In the genomic region with DNA sequence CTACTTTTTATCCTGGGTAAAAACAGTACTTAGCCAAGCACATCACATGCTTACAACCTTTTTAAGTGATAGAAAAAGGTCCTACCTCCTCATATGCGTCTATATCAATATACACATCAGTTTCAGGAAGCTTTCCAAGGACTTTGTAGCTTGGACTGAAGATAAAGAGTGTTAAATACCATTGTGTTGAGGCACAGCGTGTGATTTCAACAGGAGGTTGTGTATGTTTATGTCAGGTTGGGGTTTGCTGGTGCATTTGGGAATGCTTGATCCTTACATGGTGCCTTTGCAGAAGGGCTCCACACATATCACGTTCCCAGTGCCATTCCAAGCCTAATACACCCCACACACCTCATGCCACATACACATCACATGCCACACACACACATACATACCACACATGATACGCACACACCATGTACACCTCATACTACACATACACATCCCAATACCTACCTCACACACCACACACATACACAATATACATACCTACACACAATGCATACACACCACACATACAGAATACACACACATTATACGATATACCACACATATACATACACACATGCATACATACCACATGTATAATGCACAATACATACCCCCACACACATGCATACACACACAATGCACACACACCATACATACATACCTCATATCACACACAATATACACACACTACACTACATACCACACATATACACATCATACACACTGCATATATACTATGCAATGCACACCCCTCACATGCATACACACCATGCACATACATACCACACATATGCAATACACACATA, we compare ENCODE assay signal across 1 cellular context.
TF ChIP-seq lines count a peak whose summit lies in the region.

No MANE protein-coding gene starts in this region.

TF ChIP-seq in HepG2, 621 proteins besides CTCF, POLR2A, EP300 and RAD21 (continues in another document):
- TF ChIP-seq ZNF788 (CRISPR knock-in tag; IDR thresholded peaks at IDR 0.05; ENCODE audit: borderline replicate concordance): no peak
- no peak for TF ChIP-seq ZNF337 (CRISPR knock-in tag; IDR thresholded peaks at IDR 0.05; ENCODE audit: borderline replicate concordance, low read depth)
- TF ChIP-seq MTF1 (CRISPR knock-in tag; IDR thresholded peaks at IDR 0.05): no peak
- no peak for TF ChIP-seq ZNF460 (CRISPR knock-in tag; IDR thresholded peaks at IDR 0.05; ENCODE audit: borderline replicate concordance)
- TF ChIP-seq DNMT3B (CRISPR knock-in tag; conservative IDR thresholded peaks at IDR 0.05): no peak
- TF ChIP-seq, protein P1, sequence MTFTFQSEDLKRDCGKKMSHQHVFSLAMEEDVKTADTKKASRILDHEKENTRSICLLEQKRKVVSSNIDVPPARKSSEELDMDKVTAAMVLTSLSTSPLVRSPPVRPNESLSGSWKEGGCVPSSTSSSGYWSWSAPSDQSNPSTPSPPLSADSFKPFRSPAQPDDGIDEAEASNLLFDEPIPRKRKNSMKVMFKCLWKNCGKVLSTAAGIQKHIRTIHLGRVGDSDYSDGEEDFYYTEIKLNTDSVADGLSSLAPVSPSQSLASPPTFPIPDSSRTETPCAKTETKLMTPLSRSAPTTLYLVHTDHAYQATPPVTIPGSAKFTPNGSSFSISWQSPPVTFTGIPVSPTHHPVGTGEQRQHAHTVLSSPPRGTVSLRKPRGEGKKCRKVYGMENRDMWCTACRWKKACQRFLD (CRISPR knock-in tag; IDR thresholded peaks at IDR 0.05; ENCODE audit: borderline replicate concordance): no peak
- no peak for TF ChIP-seq ZEB1 (IDR thresholded peaks at IDR 0.05; ENCODE audit: insufficient replicate concordance, low read depth)
- TF ChIP-seq, protein P2, sequence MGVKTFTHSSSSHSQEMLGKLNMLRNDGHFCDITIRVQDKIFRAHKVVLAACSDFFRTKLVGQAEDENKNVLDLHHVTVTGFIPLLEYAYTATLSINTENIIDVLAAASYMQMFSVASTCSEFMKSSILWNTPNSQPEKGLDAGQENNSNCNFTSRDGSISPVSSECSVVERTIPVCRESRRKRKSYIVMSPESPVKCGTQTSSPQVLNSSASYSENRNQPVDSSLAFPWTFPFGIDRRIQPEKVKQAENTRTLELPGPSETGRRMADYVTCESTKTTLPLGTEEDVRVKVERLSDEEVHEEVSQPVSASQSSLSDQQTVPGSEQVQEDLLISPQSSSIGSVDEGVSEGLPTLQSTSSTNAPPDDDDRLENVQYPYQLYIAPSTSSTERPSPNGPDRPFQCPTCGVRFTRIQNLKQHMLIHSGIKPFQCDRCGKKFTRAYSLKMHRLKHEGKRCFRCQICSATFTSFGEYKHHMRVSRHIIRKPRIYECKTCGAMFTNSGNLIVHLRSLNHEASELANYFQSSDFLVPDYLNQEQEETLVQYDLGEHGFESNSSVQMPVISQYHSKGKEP (CRISPR knock-in tag; IDR thresholded peaks at IDR 0.05): no peak
- no peak for TF ChIP-seq RAD51 (IDR thresholded peaks at IDR 0.05; ENCODE audit: borderline replicate concordance)
- no peak for TF ChIP-seq NPAS2 (CRISPR knock-in tag; IDR thresholded peaks at IDR 0.05; ENCODE audit: borderline replicate concordance)
- TF ChIP-seq POLR2AphosphoS2 (IDR thresholded peaks at IDR 0.05; ENCODE audit: low read depth, low read length): no peak
- no peak for TF ChIP-seq ZNF331 (CRISPR knock-in tag; IDR thresholded peaks at IDR 0.05)
- TF ChIP-seq, protein P3, sequence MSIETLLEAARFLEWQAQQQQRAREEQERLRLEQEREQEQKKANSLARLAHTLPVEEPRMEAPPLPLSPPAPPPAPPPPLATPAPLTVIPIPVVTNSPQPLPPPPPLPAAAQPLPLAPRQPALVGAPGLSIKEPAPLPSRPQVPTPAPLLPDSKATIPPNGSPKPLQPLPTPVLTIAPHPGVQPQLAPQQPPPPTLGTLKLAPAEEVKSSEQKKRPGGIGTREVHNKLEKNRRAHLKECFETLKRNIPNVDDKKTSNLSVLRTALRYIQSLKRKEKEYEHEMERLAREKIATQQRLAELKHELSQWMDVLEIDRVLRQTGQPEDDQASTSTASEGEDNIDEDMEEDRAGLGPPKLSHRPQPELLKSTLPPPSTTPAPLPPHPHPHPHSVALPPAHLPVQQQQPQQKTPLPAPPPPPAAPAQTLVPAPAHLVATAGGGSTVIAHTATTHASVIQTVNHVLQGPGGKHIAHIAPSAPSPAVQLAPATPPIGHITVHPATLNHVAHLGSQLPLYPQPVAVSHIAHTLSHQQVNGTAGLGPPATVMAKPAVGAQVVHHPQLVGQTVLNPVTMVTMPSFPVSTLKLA (IDR thresholded peaks at IDR 0.05): peak; percentile 77
- TF ChIP-seq, protein P4, sequence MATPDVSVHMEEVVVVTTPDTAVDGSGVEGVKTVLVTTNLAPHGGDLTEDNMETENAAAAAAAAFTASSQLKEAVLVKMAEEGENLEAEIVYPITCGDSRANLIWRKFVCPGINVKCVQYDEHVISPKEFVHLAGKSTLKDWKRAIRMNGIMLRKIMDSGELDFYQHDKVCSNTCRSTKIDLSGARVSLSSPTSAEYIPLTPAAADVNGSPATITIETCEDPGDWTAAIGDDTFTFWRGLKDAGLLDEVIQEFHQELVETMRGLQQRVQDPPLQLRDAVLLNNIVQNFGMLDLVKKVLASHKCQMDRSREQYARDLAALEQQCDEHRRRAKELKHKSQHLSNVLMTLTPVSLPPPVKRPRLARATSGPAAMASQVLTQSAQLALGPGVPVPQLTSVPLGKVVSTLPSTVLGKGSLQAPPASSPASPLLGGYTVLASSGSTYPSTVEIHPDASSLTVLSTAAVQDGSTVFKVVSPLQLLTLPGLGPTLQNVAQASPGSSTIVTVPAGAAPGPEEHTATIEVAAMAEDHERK (CRISPR knock-in tag; IDR thresholded peaks at IDR 0.05; ENCODE audit: low read depth): no peak
- no peak for TF ChIP-seq GTF2F1 (IDR thresholded peaks at IDR 0.05; ENCODE audit: low read length)
- no peak for TF ChIP-seq ZNF768 (CRISPR knock-in tag; IDR thresholded peaks at IDR 0.05)
- TF ChIP-seq, protein P5, sequence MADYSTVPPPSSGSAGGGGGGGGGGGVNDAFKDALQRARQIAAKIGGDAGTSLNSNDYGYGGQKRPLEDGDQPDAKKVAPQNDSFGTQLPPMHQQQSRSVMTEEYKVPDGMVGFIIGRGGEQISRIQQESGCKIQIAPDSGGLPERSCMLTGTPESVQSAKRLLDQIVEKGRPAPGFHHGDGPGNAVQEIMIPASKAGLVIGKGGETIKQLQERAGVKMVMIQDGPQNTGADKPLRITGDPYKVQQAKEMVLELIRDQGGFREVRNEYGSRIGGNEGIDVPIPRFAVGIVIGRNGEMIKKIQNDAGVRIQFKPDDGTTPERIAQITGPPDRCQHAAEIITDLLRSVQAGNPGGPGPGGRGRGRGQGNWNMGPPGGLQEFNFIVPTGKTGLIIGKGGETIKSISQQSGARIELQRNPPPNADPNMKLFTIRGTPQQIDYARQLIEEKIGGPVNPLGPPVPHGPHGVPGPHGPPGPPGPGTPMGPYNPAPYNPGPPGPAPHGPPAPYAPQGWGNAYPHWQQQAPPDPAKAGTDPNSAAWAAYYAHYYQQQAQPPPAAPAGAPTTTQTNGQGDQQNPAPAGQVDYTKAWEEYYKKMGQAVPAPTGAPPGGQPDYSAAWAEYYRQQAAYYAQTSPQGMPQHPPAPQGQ (CRISPR knock-in tag; IDR thresholded peaks at IDR 0.05; ENCODE audit: borderline replicate concordance): no peak
- TF ChIP-seq TEAD3 (CRISPR knock-in tag; optimal IDR thresholded peaks at IDR 0.05; ENCODE audit: borderline replicate concordance): peak; percentile 47
- TF ChIP-seq GLI4 (CRISPR knock-in tag; IDR thresholded peaks at IDR 0.05; ENCODE audit: borderline replicate concordance): no peak
- TF ChIP-seq CENPX (CRISPR knock-in tag; IDR thresholded peaks at IDR 0.05): no peak
- TF ChIP-seq, protein P6, sequence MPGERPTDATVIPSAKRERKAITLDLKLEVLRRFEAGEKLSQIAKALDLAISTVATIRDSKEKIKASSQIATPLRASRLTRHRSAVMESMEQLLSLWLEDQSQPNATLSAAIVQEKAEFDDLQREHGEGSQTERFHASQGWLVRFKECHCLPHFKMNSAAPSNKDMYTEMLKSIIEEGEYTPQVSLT (CRISPR knock-in tag; IDR thresholded peaks at IDR 0.05; ENCODE audit: borderline replicate concordance, low read depth): no peak
- TF ChIP-seq SOX5 (CRISPR knock-in tag; IDR thresholded peaks at IDR 0.05; ENCODE audit: borderline replicate concordance): 0 out of 2 replicates have a peak, but pooled peaks have one; percentile 26
- TF ChIP-seq, protein P7, sequence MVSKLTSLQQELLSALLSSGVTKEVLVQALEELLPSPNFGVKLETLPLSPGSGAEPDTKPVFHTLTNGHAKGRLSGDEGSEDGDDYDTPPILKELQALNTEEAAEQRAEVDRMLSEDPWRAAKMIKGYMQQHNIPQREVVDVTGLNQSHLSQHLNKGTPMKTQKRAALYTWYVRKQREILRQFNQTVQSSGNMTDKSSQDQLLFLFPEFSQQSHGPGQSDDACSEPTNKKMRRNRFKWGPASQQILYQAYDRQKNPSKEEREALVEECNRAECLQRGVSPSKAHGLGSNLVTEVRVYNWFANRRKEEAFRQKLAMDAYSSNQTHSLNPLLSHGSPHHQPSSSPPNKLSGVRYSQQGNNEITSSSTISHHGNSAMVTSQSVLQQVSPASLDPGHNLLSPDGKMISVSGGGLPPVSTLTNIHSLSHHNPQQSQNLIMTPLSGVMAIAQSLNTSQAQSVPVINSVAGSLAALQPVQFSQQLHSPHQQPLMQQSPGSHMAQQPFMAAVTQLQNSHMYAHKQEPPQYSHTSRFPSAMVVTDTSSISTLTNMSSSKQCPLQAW (CRISPR knock-in tag; IDR thresholded peaks at IDR 0.05): no peak
- TF ChIP-seq ZFY (CRISPR knock-in tag; IDR thresholded peaks at IDR 0.05): no peak
- no peak for TF ChIP-seq ZNF772 (CRISPR knock-in tag; IDR thresholded peaks at IDR 0.05)
- no peak for TF ChIP-seq ZNF766 (CRISPR knock-in tag; IDR thresholded peaks at IDR 0.05; ENCODE audit: borderline replicate concordance)
- TF ChIP-seq ZNF619 (CRISPR knock-in tag; IDR thresholded peaks at IDR 0.05): no peak
- no peak for TF ChIP-seq NFIB (CRISPR knock-in tag; IDR thresholded peaks at IDR 0.05; ENCODE audit: borderline replicate concordance)
- TF ChIP-seq FOXC1 (CRISPR knock-in tag; IDR thresholded peaks at IDR 0.05; ENCODE audit: borderline replicate concordance): no peak
- no peak for TF ChIP-seq LCORL (IDR thresholded peaks at IDR 0.05)
- 0 out of 2 replicates have a peak, but pooled peaks have one; percentile 16 for TF ChIP-seq LCORL (CRISPR knock-in tag; IDR thresholded peaks at IDR 0.05)
- TF ChIP-seq MAFK (conservative IDR thresholded peaks at IDR 0.05 in 1 of 2, IDR thresholded peaks at IDR 0.05 in 1 of 2; ENCODE audit: low read length in 2 of 2): no peak
- no peak for TF ChIP-seq ADNP (CRISPR knock-in tag; IDR thresholded peaks at IDR 0.05)
- TF ChIP-seq CEBPG (CRISPR knock-in tag; IDR thresholded peaks at IDR 0.05): no peak; the same call in 1 of the 2 replicates
- no peak for TF ChIP-seq ZNF891 (CRISPR knock-in tag; IDR thresholded peaks at IDR 0.05)
- TF ChIP-seq, protein P8, sequence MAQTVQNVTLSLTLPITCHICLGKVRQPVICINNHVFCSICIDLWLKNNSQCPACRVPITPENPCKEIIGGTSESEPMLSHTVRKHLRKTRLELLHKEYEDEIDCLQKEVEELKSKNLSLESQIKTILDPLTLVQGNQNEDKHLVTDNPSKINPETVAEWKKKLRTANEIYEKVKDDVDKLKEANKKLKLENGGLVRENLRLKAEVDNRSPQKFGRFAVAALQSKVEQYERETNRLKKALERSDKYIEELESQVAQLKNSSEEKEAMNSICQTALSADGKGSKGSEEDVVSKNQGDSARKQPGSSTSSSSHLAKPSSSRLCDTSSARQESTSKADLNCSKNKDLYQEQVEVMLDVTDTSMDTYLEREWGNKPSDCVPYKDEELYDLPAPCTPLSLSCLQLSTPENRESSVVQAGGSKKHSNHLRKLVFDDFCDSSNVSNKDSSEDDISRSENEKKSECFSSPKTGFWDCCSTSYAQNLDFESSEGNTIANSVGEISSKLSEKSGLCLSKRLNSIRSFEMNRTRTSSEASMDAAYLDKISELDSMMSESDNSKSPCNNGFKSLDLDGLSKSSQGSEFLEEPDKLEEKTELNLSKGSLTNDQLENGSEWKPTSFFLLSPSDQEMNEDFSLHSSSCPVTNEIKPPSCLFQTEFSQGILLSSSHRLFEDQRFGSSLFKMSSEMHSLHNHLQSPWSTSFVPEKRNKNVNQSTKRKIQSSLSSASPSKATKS (CRISPR knock-in tag; IDR thresholded peaks at IDR 0.05): no peak
- TF ChIP-seq, protein P9, sequence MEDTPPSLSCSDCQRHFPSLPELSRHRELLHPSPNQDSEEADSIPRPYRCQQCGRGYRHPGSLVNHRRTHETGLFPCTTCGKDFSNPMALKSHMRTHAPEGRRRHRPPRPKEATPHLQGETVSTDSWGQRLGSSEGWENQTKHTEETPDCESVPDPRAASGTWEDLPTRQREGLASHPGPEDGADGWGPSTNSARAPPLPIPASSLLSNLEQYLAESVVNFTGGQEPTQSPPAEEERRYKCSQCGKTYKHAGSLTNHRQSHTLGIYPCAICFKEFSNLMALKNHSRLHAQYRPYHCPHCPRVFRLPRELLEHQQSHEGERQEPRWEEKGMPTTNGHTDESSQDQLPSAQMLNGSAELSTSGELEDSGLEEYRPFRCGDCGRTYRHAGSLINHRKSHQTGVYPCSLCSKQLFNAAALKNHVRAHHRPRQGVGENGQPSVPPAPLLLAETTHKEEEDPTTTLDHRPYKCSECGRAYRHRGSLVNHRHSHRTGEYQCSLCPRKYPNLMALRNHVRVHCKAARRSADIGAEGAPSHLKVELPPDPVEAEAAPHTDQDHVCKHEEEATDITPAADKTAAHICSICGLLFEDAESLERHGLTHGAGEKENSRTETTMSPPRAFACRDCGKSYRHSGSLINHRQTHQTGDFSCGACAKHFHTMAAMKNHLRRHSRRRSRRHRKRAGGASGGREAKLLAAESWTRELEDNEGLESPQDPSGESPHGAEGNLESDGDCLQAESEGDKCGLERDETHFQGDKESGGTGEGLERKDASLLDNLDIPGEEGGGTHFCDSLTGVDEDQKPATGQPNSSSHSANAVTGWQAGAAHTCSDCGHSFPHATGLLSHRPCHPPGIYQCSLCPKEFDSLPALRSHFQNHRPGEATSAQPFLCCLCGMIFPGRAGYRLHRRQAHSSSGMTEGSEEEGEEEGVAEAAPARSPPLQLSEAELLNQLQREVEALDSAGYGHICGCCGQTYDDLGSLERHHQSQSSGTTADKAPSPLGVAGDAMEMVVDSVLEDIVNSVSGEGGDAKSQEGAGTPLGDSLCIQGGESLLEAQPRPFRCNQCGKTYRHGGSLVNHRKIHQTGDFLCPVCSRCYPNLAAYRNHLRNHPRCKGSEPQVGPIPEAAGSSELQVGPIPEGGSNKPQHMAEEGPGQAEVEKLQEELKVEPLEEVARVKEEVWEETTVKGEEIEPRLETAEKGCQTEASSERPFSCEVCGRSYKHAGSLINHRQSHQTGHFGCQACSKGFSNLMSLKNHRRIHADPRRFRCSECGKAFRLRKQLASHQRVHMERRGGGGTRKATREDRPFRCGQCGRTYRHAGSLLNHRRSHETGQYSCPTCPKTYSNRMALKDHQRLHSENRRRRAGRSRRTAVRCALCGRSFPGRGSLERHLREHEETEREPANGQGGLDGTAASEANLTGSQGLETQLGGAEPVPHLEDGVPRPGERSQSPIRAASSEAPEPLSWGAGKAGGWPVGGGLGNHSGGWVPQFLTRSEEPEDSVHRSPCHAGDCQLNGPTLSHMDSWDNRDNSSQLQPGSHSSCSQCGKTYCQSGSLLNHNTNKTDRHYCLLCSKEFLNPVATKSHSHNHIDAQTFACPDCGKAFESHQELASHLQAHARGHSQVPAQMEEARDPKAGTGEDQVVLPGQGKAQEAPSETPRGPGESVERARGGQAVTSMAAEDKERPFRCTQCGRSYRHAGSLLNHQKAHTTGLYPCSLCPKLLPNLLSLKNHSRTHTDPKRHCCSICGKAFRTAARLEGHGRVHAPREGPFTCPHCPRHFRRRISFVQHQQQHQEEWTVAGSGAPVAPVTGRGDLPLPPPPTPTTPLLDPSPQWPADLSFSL (CRISPR knock-in tag; IDR thresholded peaks at IDR 0.05): peak; percentile 70
